9 cellular contexts compared by ENCODE assay signal in genomic region chr9:69745716-69746538, GRCh38. TPM values are rescaled to one million over a fixed set of nuclear protein-coding genes. Genes with fewer than 3 reads are reported as not detected.
DNase-seq lines count a peak whose midpoint lies in the region; ATAC-seq and TF ChIP-seq lines count a peak whose summit lies in the region.
"Had no signal": no experiment of that assay in that cellular context is flagged by ENCODE, and none has a peak within 500 bp of the region (broad histone marks: within the 10 kb centered on the region; RNA-seq: fewer than 3 reads in every experiment).

No MANE protein-coding gene starts in this region.

- POLR2A ChIA-PET in RWPE1 (lab: Yijun Ruan, JAX; ENCODE audit: low non-redundant PET), result no interaction called here

- CTCF ChIA-PET in RWPE1 (lab: Yijun Ruan, JAX), result interaction anchor here (0.6 to 0.8 kb wide), 3 partner anchors 174 to 1358 kb away, joined by 3 to 9 read pairs (median 3); no protein-coding TSS in a partner anchor

- H3K4me1 ChIP-seq in spleen, result peaks cover 0 to 48% (median 18%) of the 10 kb centered on the region in 6 donors

- no peak for TF ChIP-seq POLR2A in spleen (IDR thresholded peaks at IDR 0.05)

- no peaks in the 10 kb centered on the region for H3K27me3 ChIP-seq in spleen (replicated peaks in 1 of 7)

- no peak for TF ChIP-seq CTCF in RWPE1 (conservative IDR thresholded peaks at IDR 0.05; ENCODE audit: low read depth)
- TF ChIP-seq CTCF in spleen (IDR thresholded peaks at IDR 0.05 in 8 of 11, conservative IDR thresholded peaks at IDR 0.05 in 3 of 11), result peak in 1 of 11 experiments; percentile 15

- H3K9me3 ChIP-seq in spleen, result no peaks in the 10 kb centered on the region

- peak overlapping the region in 1 of 8 donors; percentile 17 for H3K4me3 ChIP-seq in spleen

- DNase-seq in Right ventricle myocardium superior (no peak), cardiac septum (ENCODE audit: low spot score) (no peak), RWPE1 (ENCODE audit: low spot score) (peak; percentile 11), fibroblast of peridontal ligament (ENCODE audit: extremely low read depth) (peak; percentile 68), spleen (no peak), DMS79 (lab: John Stamatoyannopoulos, UW) (no peak), LoVo (ENCODE audit: low spot score) (no peak)
- DNase-seq: left cardiac atrium had no signal

- H3K27ac ChIP-seq in RWPE1 (no peak overlapping the region), spleen (peak overlapping the region in 7 of 8 donors; percentile 17 to 80 (median 68))

- WGBS in spleen, 5 donors, result 40 to 53% (median 48%) methylated on average over 5 of the region's 5 CpGs

- intact Hi-C loops in Right ventricle myocardium superior (cut with DNase I) (no loop called here), cardiac septum (cut with DNase I) (loop anchor here (5.0 kb wide), 1 partner anchor 126 kb away; no protein-coding TSS in a partner anchor), spleen (cut with DNase I; ENCODE audit: low total_unique reads) (no loop called here)

- ATAC-seq in Right ventricle myocardium superior (ENCODE audit: poor library complexity) (peak; percentile 39), HG03460 (IDR thresholded peaks at IDR 0.05; ENCODE audit: unreplicated experiment) (no peak)

- H3K36me3 ChIP-seq in spleen, result peaks cover 0 to 75% (median 22%) of the 10 kb centered on the region in 6 donors

RNA-seq across cellular contexts. Expression of gene PTAR1, which starts 13.9 kb away (rescaled TPM):
- total RNA-seq in Right ventricle myocardium superior (22.5 TPM), cardiac septum (27.3 TPM), spleen (100 to 1,000 TPM in 1 of 7 donors, 10 to 100 TPM in 6; 46.4 to 122 (median 59.2) TPM)
- 1 to 10 TPM; 6.3 to 7.7 (median 6.5) TPM for polyA plus RNA-seq in spleen

Comparison
In these comparisons a context has a peak if more than half of its experiments do, and no peak if none do; other contexts are left out.
1. DNase-seq: peak in RWPE1 (single experiment) and fibroblast of peridontal ligament (single experiment); none in Right ventricle myocardium superior (single experiment), cardiac septum (single experiment), spleen (single experiment), DMS79 (single experiment) and LoVo (single experiment).